ENCODE assay signal across 8 cellular contexts in the genomic region with DNA sequence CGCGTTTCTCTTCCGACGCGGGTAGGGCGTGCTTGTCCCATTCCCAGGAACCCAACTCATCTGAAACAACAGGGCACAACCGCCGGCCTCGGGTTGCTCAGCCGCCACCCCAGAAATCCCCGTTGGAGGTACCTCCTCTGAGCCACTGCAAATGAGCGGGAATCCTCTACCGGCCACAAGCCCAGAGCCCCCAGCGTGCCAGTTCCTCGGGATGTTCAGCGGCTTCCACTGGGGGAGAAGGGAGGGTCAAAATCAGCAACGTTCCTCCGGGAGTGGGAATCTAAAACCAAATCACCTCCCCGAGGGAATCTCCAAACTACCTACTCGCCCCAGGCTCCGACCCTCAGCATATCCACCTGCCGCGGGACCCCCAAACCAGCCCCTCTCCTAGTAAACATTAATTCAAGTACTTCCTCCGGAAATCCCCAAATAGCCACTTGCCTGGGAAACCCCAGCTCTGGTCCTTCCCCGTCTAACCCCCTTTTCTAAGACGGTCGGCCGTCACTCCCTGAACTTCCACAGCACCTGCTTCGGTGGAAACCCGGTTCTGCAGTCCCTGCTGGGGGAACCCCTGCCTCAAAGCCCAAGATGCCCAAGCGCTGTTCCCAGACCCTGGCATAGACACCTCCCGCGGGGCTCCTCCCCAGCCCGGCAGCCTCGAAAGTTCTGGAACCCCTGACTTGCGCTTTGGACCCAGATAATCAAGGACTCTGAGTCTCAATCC. TPM values are rescaled to one million over a fixed set of nuclear protein-coding genes. Genes with fewer than 3 reads are reported as not detected.
DNase-seq lines count a peak whose midpoint lies in the region; ATAC-seq and TF ChIP-seq lines count a peak whose summit lies in the region.

No MANE protein-coding gene starts in this region.

- POLR2A ChIA-PET in RWPE1 (lab: Yijun Ruan, JAX; ENCODE audit: low non-redundant PET), result no interaction called here

- H3K79me2 ChIP-seq in DOHH2 (ENCODE audit: control insufficient read depth, low read length) (no peaks in the 10 kb centered on the region), mammary epithelial cell (ENCODE audit: insufficient read depth, low read length) (no peaks in the 10 kb centered on the region), osteoblast (ENCODE audit: insufficient read depth, low read length) (peaks cover 12% of the 10 kb centered on the region)

- no peaks in the 10 kb centered on the region for H3K9me2 ChIP-seq in DOHH2 (replicated peaks; ENCODE audit: control insufficient read depth, low read length)

- H2AFZ ChIP-seq in mammary epithelial cell (ENCODE audit: low read depth, low read length), result peak overlapping the region; percentile 83
- peak overlapping the region; percentile 83 for H2AFZ ChIP-seq in osteoblast (ENCODE audit: low read length)

- no peak for TF ChIP-seq CTCF in DOHH2 (IDR thresholded peaks at IDR 0.05; ENCODE audit: low read depth, low read length, poor library complexity, severe bottlenecking)
- no peak for TF ChIP-seq CTCF in mammary epithelial cell (conservative IDR thresholded peaks at IDR 0.05 in 1 of 2, IDR thresholded peaks at IDR 0.05 in 1 of 2; ENCODE audit: extremely low read depth in 1 of 2, insufficient read depth in 1 of 2, low read depth in 1 of 2, low read length in 2 of 2)
- TF ChIP-seq CTCF in osteoblast (IDR thresholded peaks at IDR 0.05; ENCODE audit: extremely low read depth, low read depth, low read length), result no peak
- TF ChIP-seq CTCF in RWPE1 (conservative IDR thresholded peaks at IDR 0.05; ENCODE audit: low read depth), result no peak

- no peak overlapping the region for H3K27ac ChIP-seq in DOHH2 (ENCODE audit: low read depth, low read length)
- no peak overlapping the region for H3K27ac ChIP-seq in mammary epithelial cell (ENCODE audit: insufficient read depth, low read depth, low read length)
- H3K27ac ChIP-seq in osteoblast (ENCODE audit: low read depth, low read length), result peak overlapping the region; percentile 28
- no peak overlapping the region for H3K27ac ChIP-seq in RWPE1

- 19% methylated on average over 30 of the region's 36 CpGs for WGBS in mammary epithelial cell (ENCODE audit: low coverage, missing lambda C conversion rate)

- H3K4me1 ChIP-seq in DOHH2 (ENCODE audit: control insufficient read depth, low read length), result peaks cover 7% of the 10 kb centered on the region
- H3K4me1 ChIP-seq in mammary epithelial cell (ENCODE audit: insufficient read depth, low read length), result peaks cover 22% of the 10 kb centered on the region
- H3K4me1 ChIP-seq in osteoblast (ENCODE audit: insufficient read depth, low read length), result peaks cover 19% of the 10 kb centered on the region

- in situ Hi-C loops in mammary epithelial cell (cut with MboI; ENCODE audit: low sequenced_read_pairs in 2 of 2), result loop anchor here in 1 of 2 donors (25.0 kb wide), 1 partner anchor 544 kb away; no protein-coding TSS in a partner anchor

- no peaks in the 10 kb centered on the region for H4K20me1 ChIP-seq in DOHH2 (ENCODE audit: control insufficient read depth, insufficient read depth, low read depth, low read length)
- H4K20me1 ChIP-seq in mammary epithelial cell (ENCODE audit: insufficient read depth, low read length), result no peaks in the 10 kb centered on the region
- peaks cover 8% of the 10 kb centered on the region for H4K20me1 ChIP-seq in osteoblast (ENCODE audit: insufficient read depth, low read length)

- no peak for DNase-seq in mammary epithelial cell
- peak; percentile 88 for DNase-seq in osteoblast (ENCODE audit: insufficient read length, low spot score, missing footprints)
- DNase-seq in NCI-H510A treated with DMSO at 0.1 percent for 48 hours (lab: John Stamatoyannopoulos, UW), result no peak
- DNase-seq in T1000 (lab: John Stamatoyannopoulos, UW), result no peak
- no peak for DNase-seq in RWPE1 (ENCODE audit: low spot score)

- BruUV-seq in mammary epithelial cell (replicated peaks; lab: Mats Ljungman, UMichigan), result no TSS peak

- intact Hi-C loops in mammary epithelial cell (cut with micrococcal nuclease), result loop anchor here (1.0 to 5.0 kb wide), 5 partner anchors 132 to 534 kb away; a partner anchor contains a TSS

- H3K9me3 ChIP-seq in DOHH2 (ENCODE audit: control insufficient read depth, insufficient read depth, low read length), result no peaks in the 10 kb centered on the region
- H3K9me3 ChIP-seq in mammary epithelial cell (replicated peaks; ENCODE audit: insufficient read depth, low read length), result no peaks in the 10 kb centered on the region
- no peaks in the 10 kb centered on the region for H3K9me3 ChIP-seq in osteoblast (ENCODE audit: low read depth, low read length)

- ATAC-seq in GM19328 (IDR thresholded peaks at IDR 0.05; ENCODE audit: unreplicated experiment) (peak; percentile 5), HG03196 (IDR thresholded peaks at IDR 0.05; ENCODE audit: unreplicated experiment) (peak; percentile 37)

- dilution Hi-C loops in mammary epithelial cell (cut with HindIII; ENCODE audit: low sequenced_read_pairs), result no loop called here

- no peak overlapping the region for H3K9ac ChIP-seq in mammary epithelial cell (ENCODE audit: insufficient read depth, low read length)

- no peaks in the 10 kb centered on the region for H3K36me3 ChIP-seq in DOHH2 (ENCODE audit: control insufficient read depth, low read length)
- no peaks in the 10 kb centered on the region for H3K36me3 ChIP-seq in mammary epithelial cell (ENCODE audit: insufficient read depth, low read length)
- peaks cover 3% of the 10 kb centered on the region for H3K36me3 ChIP-seq in osteoblast (ENCODE audit: insufficient read depth, low read length)

- H3K4me2 ChIP-seq in DOHH2 (ENCODE audit: low read length) (peak overlapping the region; percentile 70), mammary epithelial cell (ENCODE audit: insufficient read depth, low read depth, low read length) (peak overlapping the region; percentile 98), osteoblast (ENCODE audit: insufficient read depth, low read length) (peak overlapping the region; percentile 90)

- H3K4me3 ChIP-seq in DOHH2 (ENCODE audit: low read length) (peak overlapping the region; percentile 55), mammary epithelial cell (replicated peaks in 1 of 3; ENCODE audit: insufficient read depth in 1 of 3, low read depth in 2 of 3, low read length in 3 of 3) (peak overlapping the region in 2 of 3 experiments; percentile 45 to 53), osteoblast (ENCODE audit: insufficient read depth, low read length) (peak overlapping the region; percentile 79)

- H3K27me3 ChIP-seq in DOHH2 (ENCODE audit: control insufficient read depth, low read length) (peaks cover 29% of the 10 kb centered on the region), mammary epithelial cell (ENCODE audit: insufficient read depth, low read length) (no peaks in the 10 kb centered on the region), osteoblast (ENCODE audit: insufficient read depth, low read length) (peaks cover 22% of the 10 kb centered on the region)

- CTCF ChIA-PET in mammary epithelial cell (lab: Charles Lee; ENCODE audit: low non-redundant PET), result interaction anchor here (0.8 kb wide), 1 partner anchor 444 kb away, joined by 5 read pairs; no protein-coding TSS in a partner anchor
- CTCF ChIA-PET in RWPE1 (lab: Yijun Ruan, JAX), result interaction anchor here (0.6 to 2.0 kb wide), 9 partner anchors 9 to 138 kb away, joined by 3 to 10 read pairs (median 3); no protein-coding TSS in a partner anchor

- no peaks in the 10 kb centered on the region for H3F3A ChIP-seq in DOHH2 (ENCODE audit: control insufficient read depth, insufficient read depth)

RNA-seq across cellular contexts. Expression of a gene that starts 0.9 kb away (rescaled TPM):
- total RNA-seq in mammary epithelial cell, result 1 to 10 TPM; 1.3 to 8.0 TPM
- 0.19 TPM for polyA plus RNA-seq in mammary epithelial cell
- not detected for polyA minus RNA-seq in mammary epithelial cell
- 2.5 and 6.2 TPM in 2 replicates for total RNA-seq in osteoblast

RNA-seq across cellular contexts. Expression of a gene that starts 34.9 kb away (rescaled TPM):
- total RNA-seq in mammary epithelial cell (not detected), osteoblast (not detected in 2 replicates)
- polyA plus RNA-seq in mammary epithelial cell, result not detected
- not detected for polyA minus RNA-seq in mammary epithelial cell
